ENCODE assay signal across 24 cellular contexts in the genomic region with DNA sequence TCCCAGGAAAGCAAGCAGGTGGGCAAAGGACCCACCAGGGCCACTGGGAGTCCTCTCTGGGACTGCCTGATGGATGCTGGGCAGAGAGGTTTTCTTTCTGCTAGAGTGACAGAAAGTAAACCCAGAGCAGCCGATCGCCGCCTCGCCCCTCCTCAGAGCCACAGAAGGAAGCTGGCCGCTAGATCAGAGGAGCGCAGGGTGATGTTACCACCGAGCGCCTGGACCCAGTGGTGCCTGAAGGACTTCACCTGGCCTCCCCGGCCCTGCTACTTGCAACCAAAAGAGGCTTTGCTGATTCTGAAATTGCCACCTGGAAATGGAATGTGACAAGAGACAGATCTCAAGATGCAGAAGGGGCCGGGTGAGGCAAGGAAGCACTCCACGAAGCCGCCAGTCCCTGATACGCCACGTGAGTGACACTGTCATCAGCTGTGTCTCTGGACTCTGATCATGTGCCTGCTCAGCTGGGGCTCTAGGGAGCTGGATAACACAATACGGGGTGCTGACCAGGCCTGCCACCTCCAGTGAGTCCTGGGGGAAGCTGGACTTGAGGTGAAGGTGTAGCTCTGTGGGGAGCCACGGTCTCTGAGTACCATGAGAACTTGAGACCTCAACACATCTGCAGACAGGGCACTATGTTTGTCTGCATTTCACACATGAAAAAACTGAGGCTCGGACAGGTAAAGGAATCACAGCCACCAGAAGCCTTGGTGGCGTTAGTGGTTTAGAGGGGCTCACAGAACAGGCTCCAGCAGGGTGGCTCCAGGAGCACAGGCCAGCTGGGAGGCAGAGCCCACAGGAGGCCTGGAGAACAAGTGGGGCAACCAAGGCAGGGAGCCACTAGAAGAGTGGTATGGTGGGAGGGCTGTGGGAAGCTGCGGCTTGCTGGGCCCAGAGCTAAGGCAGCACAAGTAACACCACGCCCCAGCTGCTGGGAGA.
DNase-seq lines count a peak whose midpoint lies in the region; ATAC-seq, FAIRE-seq and TF ChIP-seq lines count a peak whose summit lies in the region.
"Had no signal": no experiment of that assay in that cellular context is flagged by ENCODE, and none has a peak within 500 bp of the region (broad histone marks: within the 10 kb centered on the region; RNA-seq: fewer than 3 reads in every experiment).

No MANE protein-coding gene starts in this region.

- WGBS in pancreas, 2 donors = 69 to 78% methylated on average over 20 of the region's 20 CpGs

- H3K4me1 Mint-ChIP-seq in activated T-cell treated with anti-CD3 and anti-CD28 coated beads, Interleukin-2, amount 50 U/mL, for 24 hours (ENCODE audit: low read depth) = no peaks in the 10 kb centered on the region
- H3K4me1 Mint-ChIP-seq in nephron (peaks cover 40% of the 10 kb centered on the region), type B pancreatic cell (ENCODE audit: unreplicated experiment) (peaks cover 21% of the 10 kb centered on the region)
- H3K4me1 Mint-ChIP-seq: stimulated activated naive CD8-positive, alpha-beta T cell treated with anti-CD3 and anti-CD28 coated beads, Interleukin-15, amount 100 ng/mL, for 72 hours had no signal

- H3K27ac Mint-ChIP-seq in activated T-cell treated with anti-CD3 and anti-CD28 coated beads, Interleukin-2, amount 50 U/mL, for 24 hours = no peak overlapping the region
- peak overlapping the region in 2 of 3 experiments; percentile 39 to 50 for H3K27ac Mint-ChIP-seq in nephron
- no peak overlapping the region for H3K27ac Mint-ChIP-seq in type B pancreatic cell
- H3K27ac Mint-ChIP-seq: HFFc6; stimulated activated naive CD8-positive, alpha-beta T cell treated with anti-CD3 and anti-CD28 coated beads, Interleukin-15, amount 100 ng/mL, for 72 hours; T-helper 1 cell treated with Interleukin-12 subunit alpha and Interleukin-12 subunit beta and Interleukin-4 antibody, amounts not matched to agents 30 μg/mL and 1 μg/mL, for 36 hours had no signal

- intact Hi-C loops in pancreas (cut with DNase I) = no loop called here

- H3K27me3 ChIP-seq in pancreas = peaks cover 0 to 4% (median 0%) of the 10 kb centered on the region in 4 donors
- H3K27me3 ChIP-seq: colonic mucosa had no signal

- no peaks in the 10 kb centered on the region for H3K9me3 Mint-ChIP-seq in activated T-cell treated with anti-CD3 and anti-CD28 coated beads, Interleukin-2, amount 50 U/mL, for 24 hours
- H3K9me3 Mint-ChIP-seq in nephron = no peaks in the 10 kb centered on the region
- H3K9me3 Mint-ChIP-seq in type B pancreatic cell = no peaks in the 10 kb centered on the region
- H3K9me3 Mint-ChIP-seq: HFFc6; stimulated activated naive CD8-positive, alpha-beta T cell treated with anti-CD3 and anti-CD28 coated beads, Interleukin-15, amount 100 ng/mL, for 72 hours; T-helper 1 cell treated with Interleukin-12 subunit alpha and Interleukin-12 subunit beta and Interleukin-4 antibody, amounts not matched to agents 30 μg/mL and 1 μg/mL, for 36 hours had no signal

- H3K36me3 Mint-ChIP-seq in activated T-cell treated with anti-CD3 and anti-CD28 coated beads, Interleukin-2, amount 50 U/mL, for 24 hours (ENCODE audit: low read depth) = no peaks in the 10 kb centered on the region
- H3K36me3 Mint-ChIP-seq in nephron (ENCODE audit: low read depth) = no peaks in the 10 kb centered on the region
- no peaks in the 10 kb centered on the region for H3K36me3 Mint-ChIP-seq in type B pancreatic cell

- peak; percentile 4 to 8 for DNase-seq in activated T-cell treated with anti-CD3 and anti-CD28 coated beads, Interleukin-2, amount 50 U/mL, for 48 hours
- DNase-seq in activated T-cell treated with anti-CD3 and anti-CD28 coated beads, Interleukin-2, amount 50 U/mL, for 24 hours = no peak
- DNase-seq in ecto neural progenitor cell (ENCODE audit: low spot score) (peak; percentile 47), type B pancreatic cell (ENCODE audit: extremely low spot score, unreplicated experiment) (peak; percentile 62), activated gamma-delta T cell (lab: John Stamatoyannopoulos, UW) (no peak), pancreas (no peak)
- DNase-seq: activated CD4-positive, alpha-beta T cell treated with anti-CD3 and anti-CD28 coated beads for 4 hours; activated effector memory CD4-positive, alpha-beta T cell treated with Interleukin-2 at 50 U/mL for 16 hours; brain microvascular endothelial cell; Caco-2; HFFc6; Kasumi-1; NCI-H1048; NCI-H2171; stimulated activated CD4-positive, alpha-beta T cell treated with anti-CD3 and anti-CD28 coated beads, Interleukin-12 subunit alpha, Interleukin-12 subunit beta, amount 100 ng/mL, for 4 hours; stimulated activated CD4-positive, alpha-beta T cell treated with anti-CD3 and anti-CD28 coated beads, Interleukin-4, amount 100 ng/mL, for 4 hours; stimulated activated naive CD8-positive, alpha-beta T cell treated with anti-CD3 and anti-CD28 coated beads, Interleukin-15, amount 100 ng/mL, for 72 hours had no signal

- peaks cover 64% of the 10 kb centered on the region for H3K27me3 Mint-ChIP-seq in activated T-cell treated with anti-CD3 and anti-CD28 coated beads, Interleukin-2, amount 50 U/mL, for 24 hours
- H3K27me3 Mint-ChIP-seq in nephron (ENCODE audit: low read depth) (peaks cover 34% of the 10 kb centered on the region), type B pancreatic cell (peaks cover 57% of the 10 kb centered on the region)

- H3K9me3 ChIP-seq in pancreas = no peaks in the 10 kb centered on the region
- H3K9me3 ChIP-seq: Caco-2, colonic mucosa, left lung, tibial nerve had no signal

- no peaks in the 10 kb centered on the region for H3K36me3 ChIP-seq in pancreas
- H3K36me3 ChIP-seq: brain microvascular endothelial cell, colonic mucosa, left lung, tibial nerve had no signal

- H3K4me3 Mint-ChIP-seq in activated T-cell treated with anti-CD3 and anti-CD28 coated beads, Interleukin-2, amount 50 U/mL, for 24 hours = no peak overlapping the region
- peak overlapping the region in 1 of 3 experiments; percentile 56 for H3K4me3 Mint-ChIP-seq in nephron
- no peak overlapping the region for H3K4me3 Mint-ChIP-seq in type B pancreatic cell
- H3K4me3 Mint-ChIP-seq: HFFc6; stimulated activated naive CD8-positive, alpha-beta T cell treated with anti-CD3 and anti-CD28 coated beads, Interleukin-15, amount 100 ng/mL, for 72 hours; T-helper 1 cell treated with Interleukin-12 subunit alpha and Interleukin-12 subunit beta and Interleukin-4 antibody, amounts not matched to agents 30 μg/mL and 1 μg/mL, for 36 hours had no signal

- H3K27ac ChIP-seq in pancreas = no peak overlapping the region
- H3K27ac ChIP-seq: brain microvascular endothelial cell, colonic mucosa, left lung, tibial nerve had no signal

- TF ChIP-seq CTCF in nephron (IDR thresholded peaks at IDR 0.05; ENCODE audit: unreplicated experiment in 3 of 3) (no peak), type B pancreatic cell (conservative IDR thresholded peaks at IDR 0.05) (no peak), pancreas (IDR thresholded peaks at IDR 0.05) (no peak)

- FAIRE-seq in pancreas (lab: Jason Lieb, UNC) = no peak
- FAIRE-seq: GM12891 had no signal

- no peaks in the 10 kb centered on the region for H3K4me1 ChIP-seq in pancreas
- H3K4me1 ChIP-seq: Caco-2, colonic mucosa, left lung had no signal

- ATAC-seq in pancreas (no peak), HG03442 (IDR thresholded peaks at IDR 0.05; ENCODE audit: unreplicated experiment) (no peak)
- ATAC-seq: left lung; stimulated activated naive CD8-positive, alpha-beta T cell treated with anti-CD3 and anti-CD28 coated beads, Interleukin-15, amount 100 ng/mL, for 72 hours had no signal

- no peak overlapping the region for H3K4me3 ChIP-seq in pancreas
- H3K4me3 ChIP-seq: colonic mucosa, left lung, tibial nerve had no signal

Comparison
In these comparisons a context has a peak if more than half of its experiments do, and no peak if none do; other contexts are left out.
1. DNase-seq: peak in activated T-cell treated with anti-CD3 and anti-CD28 coated beads, Interleukin-2, amount 50 U/mL, for 48 hours (2 of 2), ecto neural progenitor cell (single experiment) and type B pancreatic cell (single experiment); none in activated T-cell treated with anti-CD3 and anti-CD28 coated beads, Interleukin-2, amount 50 U/mL, for 24 hours (single experiment), activated gamma-delta T cell (single experiment) and pancreas (0 of 6).
2. H3K27ac Mint-ChIP-seq: peak in nephron (2 of 3); none in activated T-cell treated with anti-CD3 and anti-CD28 coated beads, Interleukin-2, amount 50 U/mL, for 24 hours (single experiment) and type B pancreatic cell (single experiment).